ENCODE assay signal across 1 cellular context in the genomic region with DNA sequence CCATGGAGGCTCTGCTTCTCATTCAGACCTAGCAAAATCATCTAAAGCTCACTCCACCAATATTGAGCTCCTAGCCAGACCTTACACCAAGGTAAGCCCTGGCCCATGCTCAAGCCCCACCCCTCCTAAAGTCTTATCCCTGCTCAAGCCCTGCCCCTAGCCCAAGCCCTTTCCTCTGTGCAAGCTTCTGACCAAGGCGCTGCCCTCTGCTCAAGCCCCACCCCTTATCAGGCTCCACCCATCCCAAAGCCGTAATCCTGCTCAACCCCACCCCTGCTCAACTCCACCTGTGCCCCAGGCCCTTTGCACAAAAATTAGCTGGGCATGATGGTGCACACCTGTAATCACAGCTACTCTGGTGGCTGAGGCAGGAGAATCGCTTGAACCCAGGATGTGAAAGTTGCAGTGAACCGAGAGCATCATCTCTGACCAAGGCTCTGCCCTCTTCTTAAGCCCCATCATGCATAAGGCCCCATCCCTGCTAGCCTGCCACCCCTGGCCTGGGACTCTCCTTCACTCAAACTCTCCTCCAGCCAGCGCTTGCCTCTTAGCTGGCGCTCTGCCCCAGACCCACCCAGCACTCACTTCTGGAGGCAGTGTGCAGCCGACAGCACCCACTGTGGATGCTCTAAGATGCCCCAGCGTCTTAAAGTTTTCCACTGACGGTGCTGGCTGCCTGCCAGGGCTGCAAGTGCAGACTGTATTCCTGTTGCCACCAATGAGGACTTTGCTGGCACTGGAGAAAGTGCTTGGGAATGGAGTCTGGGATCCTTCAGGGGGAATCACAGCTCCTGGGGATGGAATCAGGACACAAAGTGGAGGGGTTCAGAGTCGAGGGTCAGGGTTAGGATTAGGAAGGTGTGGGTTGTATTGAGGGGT.
A peak's percentile ranks its signal among the peaks of the same experiment; 100 is the strongest.
TF ChIP-seq lines count a peak whose summit lies in the region.

No MANE protein-coding gene starts in this region.

TF ChIP-seq in K562, 482 proteins besides CTCF, POLR2A, EP300 and RAD21:
- TF ChIP-seq NRF1 (conservative IDR thresholded peaks at IDR 0.05 in 1 of 2, IDR thresholded peaks at IDR 0.05 in 1 of 2) (peak in 1 of 2 experiments; percentile 22; a peak in 2 of 4 replicates), NFIC (IDR thresholded peaks at IDR 0.05) (peak; percentile 91), PHB2 (IDR thresholded peaks at IDR 0.05; ENCODE audit: low read depth) (no peak)
